1 cellular context compared by ENCODE assay signal in genomic region chr21:45416619-45417018, GRCh38.
TF ChIP-seq lines count a peak whose summit lies in the region.

No MANE protein-coding gene starts in this region.

TF ChIP-seq in GM23338, 12 proteins besides CTCF, POLR2A, EP300 and RAD21:
- TF ChIP-seq JUNB (IDR thresholded peaks at IDR 0.05; ENCODE audit: unreplicated experiment) (no peak), EZH2phosphoT487 (IDR thresholded peaks at IDR 0.05; ENCODE audit: unreplicated experiment) (no peak), ETS1 (IDR thresholded peaks at IDR 0.05) (no peak), NANOG (IDR thresholded peaks at IDR 0.05; ENCODE audit: borderline replicate concordance) (no peak), CREB1 (CRISPR knock-in tag; IDR thresholded peaks at IDR 0.05; ENCODE audit: low read depth) (no peak), ZNF114 (CRISPR knock-in tag; IDR thresholded peaks at IDR 0.05) (no peak), ZNF331 (CRISPR knock-in tag; IDR thresholded peaks at IDR 0.05; ENCODE audit: low read depth) (no peak), STAT1 (IDR thresholded peaks at IDR 0.05; ENCODE audit: unreplicated experiment) (no peak), POLR2AphosphoS5 (IDR thresholded peaks at IDR 0.05; ENCODE audit: low read depth) (no peak), EZH2 (IDR thresholded peaks at IDR 0.05; ENCODE audit: low read depth, unreplicated experiment) (no peak)
- TF ChIP-seq, protein P1, sequence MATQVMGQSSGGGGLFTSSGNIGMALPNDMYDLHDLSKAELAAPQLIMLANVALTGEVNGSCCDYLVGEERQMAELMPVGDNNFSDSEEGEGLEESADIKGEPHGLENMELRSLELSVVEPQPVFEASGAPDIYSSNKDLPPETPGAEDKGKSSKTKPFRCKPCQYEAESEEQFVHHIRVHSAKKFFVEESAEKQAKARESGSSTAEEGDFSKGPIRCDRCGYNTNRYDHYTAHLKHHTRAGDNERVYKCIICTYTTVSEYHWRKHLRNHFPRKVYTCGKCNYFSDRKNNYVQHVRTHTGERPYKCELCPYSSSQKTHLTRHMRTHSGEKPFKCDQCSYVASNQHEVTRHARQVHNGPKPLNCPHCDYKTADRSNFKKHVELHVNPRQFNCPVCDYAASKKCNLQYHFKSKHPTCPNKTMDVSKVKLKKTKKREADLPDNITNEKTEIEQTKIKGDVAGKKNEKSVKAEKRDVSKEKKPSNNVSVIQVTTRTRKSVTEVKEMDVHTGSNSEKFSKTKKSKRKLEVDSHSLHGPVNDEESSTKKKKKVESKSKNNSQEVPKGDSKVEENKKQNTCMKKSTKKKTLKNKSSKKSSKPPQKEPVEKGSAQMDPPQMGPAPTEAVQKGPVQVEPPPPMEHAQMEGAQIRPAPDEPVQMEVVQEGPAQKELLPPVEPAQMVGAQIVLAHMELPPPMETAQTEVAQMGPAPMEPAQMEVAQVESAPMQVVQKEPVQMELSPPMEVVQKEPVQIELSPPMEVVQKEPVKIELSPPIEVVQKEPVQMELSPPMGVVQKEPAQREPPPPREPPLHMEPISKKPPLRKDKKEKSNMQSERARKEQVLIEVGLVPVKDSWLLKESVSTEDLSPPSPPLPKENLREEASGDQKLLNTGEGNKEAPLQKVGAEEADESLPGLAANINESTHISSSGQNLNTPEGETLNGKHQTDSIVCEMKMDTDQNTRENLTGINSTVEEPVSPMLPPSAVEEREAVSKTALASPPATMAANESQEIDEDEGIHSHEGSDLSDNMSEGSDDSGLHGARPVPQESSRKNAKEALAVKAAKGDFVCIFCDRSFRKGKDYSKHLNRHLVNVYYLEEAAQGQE (IDR thresholded peaks at IDR 0.05; ENCODE audit: unreplicated experiment) = no peak
- TF ChIP-seq, protein P2, sequence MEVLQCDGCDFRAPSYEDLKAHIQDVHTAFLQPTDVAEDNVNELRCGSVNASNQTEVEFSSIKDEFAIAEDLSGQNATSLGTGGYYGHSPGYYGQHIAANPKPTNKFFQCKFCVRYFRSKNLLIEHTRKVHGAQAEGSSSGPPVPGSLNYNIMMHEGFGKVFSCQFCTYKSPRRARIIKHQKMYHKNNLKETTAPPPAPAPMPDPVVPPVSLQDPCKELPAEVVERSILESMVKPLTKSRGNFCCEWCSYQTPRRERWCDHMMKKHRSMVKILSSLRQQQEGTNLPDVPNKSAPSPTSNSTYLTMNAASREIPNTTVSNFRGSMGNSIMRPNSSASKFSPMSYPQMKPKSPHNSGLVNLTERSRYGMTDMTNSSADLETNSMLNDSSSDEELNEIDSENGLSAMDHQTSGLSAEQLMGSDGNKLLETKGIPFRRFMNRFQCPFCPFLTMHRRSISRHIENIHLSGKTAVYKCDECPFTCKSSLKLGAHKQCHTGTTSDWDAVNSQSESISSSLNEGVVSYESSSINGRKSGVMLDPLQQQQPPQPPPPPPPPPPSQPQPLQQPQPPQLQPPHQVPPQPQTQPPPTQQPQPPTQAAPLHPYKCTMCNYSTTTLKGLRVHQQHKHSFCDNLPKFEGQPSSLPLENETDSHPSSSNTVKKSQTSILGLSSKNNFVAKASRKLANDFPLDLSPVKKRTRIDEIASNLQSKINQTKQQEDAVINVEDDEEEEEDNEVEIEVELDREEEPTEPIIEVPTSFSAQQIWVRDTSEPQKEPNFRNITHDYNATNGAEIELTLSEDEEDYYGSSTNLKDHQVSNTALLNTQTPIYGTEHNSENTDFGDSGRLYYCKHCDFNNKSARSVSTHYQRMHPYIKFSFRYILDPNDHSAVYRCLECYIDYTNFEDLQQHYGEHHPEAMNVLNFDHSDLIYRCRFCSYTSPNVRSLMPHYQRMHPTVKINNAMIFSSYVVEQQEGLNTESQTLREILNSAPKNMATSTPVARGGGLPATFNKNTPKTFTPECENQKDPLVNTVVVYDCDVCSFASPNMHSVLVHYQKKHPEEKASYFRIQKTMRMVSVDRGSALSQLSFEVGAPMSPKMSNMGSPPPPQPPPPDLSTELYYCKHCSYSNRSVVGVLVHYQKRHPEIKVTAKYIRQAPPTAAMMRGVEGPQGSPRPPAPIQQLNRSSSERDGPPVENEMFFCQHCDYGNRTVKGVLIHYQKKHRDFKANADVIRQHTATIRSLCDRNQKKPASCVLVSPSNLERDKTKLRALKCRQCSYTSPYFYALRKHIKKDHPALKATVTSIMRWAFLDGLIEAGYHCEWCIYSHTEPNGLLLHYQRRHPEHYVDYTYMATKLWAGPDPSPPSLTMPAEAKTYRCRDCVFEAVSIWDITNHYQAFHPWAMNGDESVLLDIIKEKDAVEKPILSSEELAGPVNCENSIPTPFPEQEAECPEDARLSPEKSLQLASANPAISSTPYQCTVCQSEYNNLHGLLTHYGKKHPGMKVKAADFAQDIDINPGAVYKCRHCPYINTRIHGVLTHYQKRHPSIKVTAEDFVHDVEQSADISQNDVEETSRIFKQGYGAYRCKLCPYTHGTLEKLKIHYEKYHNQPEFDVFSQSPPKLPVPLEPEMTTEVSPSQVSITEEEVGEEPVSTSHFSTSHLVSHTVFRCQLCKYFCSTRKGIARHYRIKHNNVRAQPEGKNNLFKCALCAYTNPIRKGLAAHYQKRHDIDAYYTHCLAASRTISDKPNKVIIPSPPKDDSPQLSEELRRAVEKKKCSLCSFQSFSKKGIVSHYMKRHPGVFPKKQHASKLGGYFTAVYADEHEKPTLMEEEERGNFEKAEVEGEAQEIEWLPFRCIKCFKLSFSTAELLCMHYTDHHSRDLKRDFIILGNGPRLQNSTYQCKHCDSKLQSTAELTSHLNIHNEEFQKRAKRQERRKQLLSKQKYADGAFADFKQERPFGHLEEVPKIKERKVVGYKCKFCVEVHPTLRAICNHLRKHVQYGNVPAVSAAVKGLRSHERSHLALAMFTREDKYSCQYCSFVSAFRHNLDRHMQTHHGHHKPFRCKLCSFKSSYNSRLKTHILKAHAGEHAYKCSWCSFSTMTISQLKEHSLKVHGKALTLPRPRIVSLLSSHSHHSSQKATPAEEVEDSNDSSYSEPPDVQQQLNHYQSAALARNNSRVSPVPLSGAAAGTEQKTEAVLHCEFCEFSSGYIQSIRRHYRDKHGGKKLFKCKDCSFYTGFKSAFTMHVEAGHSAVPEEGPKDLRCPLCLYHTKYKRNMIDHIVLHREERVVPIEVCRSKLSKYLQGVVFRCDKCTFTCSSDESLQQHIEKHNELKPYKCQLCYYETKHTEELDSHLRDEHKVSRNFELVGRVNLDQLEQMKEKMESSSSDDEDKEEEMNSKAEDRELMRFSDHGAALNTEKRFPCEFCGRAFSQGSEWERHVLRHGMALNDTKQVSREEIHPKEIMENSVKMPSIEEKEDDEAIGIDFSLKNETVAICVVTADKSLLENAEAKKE (CRISPR knock-in tag; IDR thresholded peaks at IDR 0.05) = no peak
